ENCODE assay signal across 27 cellular contexts in the genomic region with DNA sequence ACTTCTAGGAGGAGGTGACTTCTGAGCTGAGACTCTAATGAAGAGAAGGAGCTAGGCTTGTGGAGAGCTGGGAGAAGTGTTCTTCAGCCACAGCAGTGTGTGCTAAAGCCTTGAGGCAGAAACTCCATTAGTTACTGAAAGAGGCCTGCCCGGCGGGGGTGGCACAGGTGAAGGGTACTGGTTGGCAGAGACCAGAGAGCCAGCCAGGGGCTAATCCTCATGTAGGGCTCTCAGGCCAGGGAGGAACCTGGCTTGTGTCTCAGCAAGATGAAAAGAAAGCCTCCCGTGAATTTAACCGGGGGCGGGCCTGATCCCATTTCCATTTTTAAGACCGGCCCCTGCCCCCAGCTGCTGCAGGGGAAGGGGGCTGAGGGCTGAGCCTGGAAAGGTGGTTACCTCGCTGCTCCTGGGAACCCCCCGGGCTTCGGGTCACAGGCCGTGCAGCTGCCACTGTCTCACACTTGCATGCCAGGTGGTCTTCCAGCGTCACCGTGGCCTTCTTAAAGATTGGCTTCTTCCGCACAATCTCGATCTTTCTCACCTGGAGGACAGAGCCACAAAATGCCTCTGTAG. TPM values are rescaled to one million over a fixed set of nuclear protein-coding genes. Genes with fewer than 3 reads are reported as not detected.
A peak's percentile ranks its signal among the peaks of the same experiment; 100 is the strongest.
DNase-seq lines count a peak whose midpoint lies in the region; TF ChIP-seq lines count a peak whose summit lies in the region.
"Had no signal": no experiment of that assay in that cellular context is flagged by ENCODE, and none has a peak within 500 bp of the region (broad histone marks: within the 10 kb centered on the region; RNA-seq: fewer than 3 reads in every experiment).

No MANE protein-coding gene starts in this region.

- H3K4me1 ChIP-seq in NT2/D1 (ENCODE audit: insufficient read depth, insufficient read length) (peaks cover 32% of the 10 kb centered on the region), iPS-20b (ENCODE audit: insufficient read depth, low read length) (peaks cover 29% of the 10 kb centered on the region), neuronal stem cell (ENCODE audit: control insufficient read depth in 2 of 2, insufficient read depth in 1 of 2, low read depth in 1 of 2, low read length in 2 of 2) (peaks cover 25 to 43% of the 10 kb centered on the region in 2 donors), Caco-2 (no peaks in the 10 kb centered on the region)

- intact Hi-C loops in Caco-2 (cut with micrococcal nuclease; ENCODE audit: unreplicated experiment), result no loop called here

- H3K9me3 ChIP-seq in NT2/D1 (ENCODE audit: insufficient read depth, low read length) (no peaks in the 10 kb centered on the region), iPS-20b (ENCODE audit: insufficient read depth, low read depth, low read length) (0 out of 2 replicates have a peak, but pooled peaks cover 5% of the 10 kb centered on the region), neuronal stem cell (replicated peaks in 1 of 2; ENCODE audit: control insufficient read depth in 2 of 2, insufficient read depth in 1 of 2, low read depth in 1 of 2, low read length in 2 of 2) (no peaks in the 10 kb centered on the region), Caco-2 (no peaks in the 10 kb centered on the region)
- H3K9me3 ChIP-seq: breast epithelium, left lung, Peyer's patch, transverse colon had no signal

- H3K14ac ChIP-seq in neuronal stem cell (ENCODE audit: low read length), result no peak overlapping the region

- BruUV-seq in Caco-2 (replicated peaks; lab: Mats Ljungman, UMichigan), result no TSS peak

- H3K27me3 ChIP-seq in NT2/D1 (ENCODE audit: insufficient read depth, insufficient read length) (peaks cover 46% of the 10 kb centered on the region), iPS-20b (ENCODE audit: insufficient read depth, low read length) (peaks cover 43% of the 10 kb centered on the region), neuronal stem cell (ENCODE audit: control insufficient read depth in 3 of 3, insufficient read depth in 3 of 3, low read depth in 1 of 3, low read length in 3 of 3) (peaks cover 0 to 9% (median 0%) of the 10 kb centered on the region in 3 experiments), Caco-2 (replicated peaks; ENCODE audit: control insufficient read depth, insufficient read depth, low read length) (no peaks in the 10 kb centered on the region)
- H3K27me3 ChIP-seq: breast epithelium had no signal

- peak; percentile 59 for DNase-seq in ELF-1 (ENCODE audit: low read depth, low spot score)
- DNase-seq in NT2/D1 (ENCODE audit: low read depth, low spot score), result no peak
- no peak for DNase-seq in neuronal stem cell (ENCODE audit: low spot score)
- DNase-seq in retina, result no peak
- no peak for DNase-seq in Caco-2
- no peak for DNase-seq in T1000 (lab: John Stamatoyannopoulos, UW)
- DNase-seq in activated CD4-positive, alpha-beta T cell treated with anti-CD3 and anti-CD28 coated beads, Interleukin-2, amount 10 ng/mL, durations not matched to agents 7 days and 5 days, result no peak
- DNase-seq: activated CD4-positive, alpha-beta memory T cell treated with anti-CD3 and anti-CD28 coated beads, Interleukin-2, amount 10 ng/mL, durations not matched to agents 7 days and 5 days; activated CD8-positive, alpha-beta memory T cell treated with anti-CD3 and anti-CD28 coated beads, Interleukin-2, amount 50 U/mL, for 48 hours; DMS153; effector CD8-positive, alpha-beta T cell; head of caudate nucleus; immature natural killer cell; NCI-H1105 treated with DMSO at 0.1 percent for 48 hours; NCI-H2029; NCI-H526; Peyer's patch; stimulated activated CD4-positive, alpha-beta T cell treated with anti-CD3 and anti-CD28 coated beads, Interleukin-1b, Interleukin-23, amount 100 ng/mL, for 48 hours; stimulated activated CD8-positive, alpha-beta memory T cell treated with anti-CD3 and anti-CD28 coated beads, Interleukin-4, amount 100 ng/mL, for 48 hours; T-cell; transverse colon had no signal

- no peak overlapping the region for H3K4me3 Mint-ChIP-seq in Caco-2 (ENCODE audit: unreplicated experiment)
- no peak overlapping the region for H3K4me3 Mint-ChIP-seq in activated CD4-positive, alpha-beta T cell treated with anti-CD3 and anti-CD28 coated beads, Interleukin-2, amount 10 ng/mL, durations not matched to agents 7 days and 5 days
- H3K4me3 Mint-ChIP-seq: activated CD4-positive, alpha-beta memory T cell treated with anti-CD3 and anti-CD28 coated beads, Interleukin-2, amount 10 ng/mL, durations not matched to agents 7 days and 5 days; activated naive CD4-positive, alpha-beta T cell treated with anti-CD3 and anti-CD28 coated beads, Interleukin-2, amount 50 U/mL, for 24 hours; B cell; T-cell had no signal

- H2AK5ac ChIP-seq in neuronal stem cell (ENCODE audit: low read depth, low read length), result peak overlapping the region; percentile 0

- no peaks in the 10 kb centered on the region for H3K79me1 ChIP-seq in neuronal stem cell (ENCODE audit: low read depth, low read length)

- peaks cover 17% of the 10 kb centered on the region for H3K36me3 Mint-ChIP-seq in Caco-2 (ENCODE audit: insufficient read depth, unreplicated experiment)
- H3K36me3 Mint-ChIP-seq in activated CD4-positive, alpha-beta T cell treated with anti-CD3 and anti-CD28 coated beads, Interleukin-2, amount 10 ng/mL, durations not matched to agents 7 days and 5 days (ENCODE audit: low read depth), result no peaks in the 10 kb centered on the region

- H2BK120ac ChIP-seq in neuronal stem cell (ENCODE audit: low read depth, low read length), result no peak overlapping the region

- H2BK12ac ChIP-seq in neuronal stem cell (ENCODE audit: low read length), result no peak overlapping the region

- no peak overlapping the region for H3K27ac Mint-ChIP-seq in Caco-2 (ENCODE audit: unreplicated experiment)
- no peak overlapping the region for H3K27ac Mint-ChIP-seq in activated CD4-positive, alpha-beta T cell treated with anti-CD3 and anti-CD28 coated beads, Interleukin-2, amount 10 ng/mL, durations not matched to agents 7 days and 5 days
- H3K27ac Mint-ChIP-seq: activated CD4-positive, alpha-beta memory T cell treated with anti-CD3 and anti-CD28 coated beads, Interleukin-2, amount 10 ng/mL, durations not matched to agents 7 days and 5 days; activated naive CD4-positive, alpha-beta T cell treated with anti-CD3 and anti-CD28 coated beads, Interleukin-2, amount 50 U/mL, for 24 hours; B cell had no signal

- no peaks in the 10 kb centered on the region for H3K27me3 Mint-ChIP-seq in Caco-2 (ENCODE audit: insufficient read depth, unreplicated experiment)
- peaks cover 38% of the 10 kb centered on the region for H3K27me3 Mint-ChIP-seq in activated CD4-positive, alpha-beta T cell treated with anti-CD3 and anti-CD28 coated beads, Interleukin-2, amount 10 ng/mL, durations not matched to agents 7 days and 5 days
- H3K27me3 Mint-ChIP-seq: activated naive CD4-positive, alpha-beta T cell treated with anti-CD3 and anti-CD28 coated beads, Interleukin-2, amount 50 U/mL, for 24 hours had no signal

- H2BK5ac ChIP-seq in neuronal stem cell (ENCODE audit: low read length), result no peak overlapping the region

- H3K9me3 Mint-ChIP-seq in Caco-2 (ENCODE audit: unreplicated experiment), result no peaks in the 10 kb centered on the region
- H3K9me3 Mint-ChIP-seq in activated CD4-positive, alpha-beta T cell treated with anti-CD3 and anti-CD28 coated beads, Interleukin-2, amount 10 ng/mL, durations not matched to agents 7 days and 5 days, result no peaks in the 10 kb centered on the region
- H3K9me3 Mint-ChIP-seq: activated CD4-positive, alpha-beta memory T cell treated with anti-CD3 and anti-CD28 coated beads, Interleukin-2, amount 10 ng/mL, durations not matched to agents 7 days and 5 days; activated naive CD4-positive, alpha-beta T cell treated with anti-CD3 and anti-CD28 coated beads, Interleukin-2, amount 50 U/mL, for 24 hours; immature natural killer cell; T-cell had no signal

- H3K4me2 ChIP-seq in neuronal stem cell (ENCODE audit: insufficient read depth, low read length, poor library complexity, severe bottlenecking), result no peak overlapping the region

- H3K36me3 ChIP-seq in NT2/D1 (ENCODE audit: insufficient read depth, insufficient read length, low read length), result peaks cover 22% of the 10 kb centered on the region
- no peaks in the 10 kb centered on the region for H3K36me3 ChIP-seq in iPS-20b (ENCODE audit: insufficient read depth, low read depth, low read length)
- H3K36me3 ChIP-seq in neuronal stem cell (replicated peaks in 1 of 2; ENCODE audit: control insufficient read depth in 2 of 2, insufficient read depth in 2 of 2, low read length in 2 of 2), result peaks cover 0 to 20% of the 10 kb centered on the region in 2 donors
- 0 out of 2 replicates have a peak, but pooled peaks cover 1% of the 10 kb centered on the region for H3K36me3 ChIP-seq in Caco-2 (ENCODE audit: control insufficient read depth, insufficient read depth, low read length)
- H3K36me3 ChIP-seq: breast epithelium, Peyer's patch, transverse colon had no signal

- H4K91ac ChIP-seq in neuronal stem cell (ENCODE audit: low read depth, low read length, poor library complexity), result no peak overlapping the region

- H3K27ac ChIP-seq in iPS-20b (ENCODE audit: low read length) (no peak overlapping the region), neuronal stem cell (replicated peaks; ENCODE audit: low read length) (no peak overlapping the region)

- H2AFZ ChIP-seq in neuronal stem cell (ENCODE audit: low read length), result no peak overlapping the region

- no peak overlapping the region for H2BK15ac ChIP-seq in neuronal stem cell (ENCODE audit: low read length)

- H3K4me1 Mint-ChIP-seq in Caco-2 (ENCODE audit: low read depth, unreplicated experiment), result no peaks in the 10 kb centered on the region
- no peaks in the 10 kb centered on the region for H3K4me1 Mint-ChIP-seq in activated CD4-positive, alpha-beta T cell treated with anti-CD3 and anti-CD28 coated beads, Interleukin-2, amount 10 ng/mL, durations not matched to agents 7 days and 5 days
- H3K4me1 Mint-ChIP-seq: activated CD4-positive, alpha-beta memory T cell treated with anti-CD3 and anti-CD28 coated beads, Interleukin-2, amount 10 ng/mL, durations not matched to agents 7 days and 5 days had no signal

- no peak for TF ChIP-seq CTCF in Caco-2 (IDR thresholded peaks at IDR 0.05; ENCODE audit: insufficient read depth in 1 of 2, low read depth in 1 of 2, low read length in 1 of 2, severe bottlenecking in 1 of 2, unreplicated experiment in 1 of 2)

- no CpG with 5 or more reads among the region's 14 CpGs for whole genome bisulfite sequencing in neuronal stem cell (ENCODE audit: extremely low coverage in 2 of 2, insufficient read length in 2 of 2, insufficient replicate concordance in 1 of 2), 2 donors

- H3K9ac ChIP-seq in NT2/D1 (ENCODE audit: insufficient read length, low read depth) (peak overlapping the region; percentile 32), iPS-20b (ENCODE audit: low read depth, low read length) (peak overlapping the region; percentile 54; the same call in 1 of the 2 replicates), neuronal stem cell (ENCODE audit: low read depth, low read length, poor library complexity) (no peak overlapping the region)

- CTCF ChIA-PET in Caco-2 (lab: Charles Lee), result interaction anchor here (0.6 kb wide), 1 partner anchor 15 kb away, joined by 3 read pairs; no protein-coding TSS in a partner anchor
- CTCF ChIA-PET in activated CD4-positive, alpha-beta T cell treated with anti-CD3 and anti-CD28 coated beads, Interleukin-2, amount 10 ng/mL, durations not matched to agents 7 days and 5 days (lab: Charles Lee), result interaction anchor here (2.3 kb wide), 1 partner anchor 15 kb away, joined by 6 read pairs; no protein-coding TSS in a partner anchor

- no peak overlapping the region for H4K8ac ChIP-seq in neuronal stem cell (ENCODE audit: low read depth, low read length)

- H3K4me3 ChIP-seq in NT2/D1 (ENCODE audit: insufficient read length, low read depth) (peak overlapping the region; percentile 2), iPS-20b (ENCODE audit: low read length) (peak overlapping the region; percentile 35; the same call in 1 of the 2 replicates), neuronal stem cell (ENCODE audit: low read length in 2 of 2) (no peak overlapping the region), Caco-2 (ENCODE audit: low read depth, low read length) (no peak overlapping the region)
- H3K4me3 ChIP-seq: breast epithelium, left lung, Peyer's patch, skin epidermis, transverse colon had no signal

- POLR2A ChIA-PET in Caco-2 (lab: Charles Lee), result no interaction called here
- POLR2A ChIA-PET in activated CD4-positive, alpha-beta T cell treated with anti-CD3 and anti-CD28 coated beads, Interleukin-2, amount 10 ng/mL, durations not matched to agents 7 days and 5 days (lab: Charles Lee), result no interaction called here

- H3K4ac ChIP-seq in neuronal stem cell (ENCODE audit: low read length), result no peak overlapping the region

- H3K23ac ChIP-seq in neuronal stem cell (ENCODE audit: low read depth, low read length, poor library complexity), result no peak overlapping the region

- H3K18ac ChIP-seq in neuronal stem cell (ENCODE audit: low read length), result no peak overlapping the region

RNA-seq across cellular contexts. Expression of a gene that starts 15.0 kb away (rescaled TPM):
- 2.6 TPM for polyA plus RNA-seq in neuronal stem cell (2013, experiment 1 of 2)
- polyA plus RNA-seq in neuronal stem cell (2013, experiment 2 of 2), result 2.8 TPM
- total RNA-seq in Caco-2 (2022), result 7.2 and 8.3 TPM in 2 replicates
- total RNA-seq in activated CD4-positive, alpha-beta T cell treated with anti-CD3 and anti-CD28 coated beads, Interleukin-2, amount 10 ng/mL, durations not matched to agents 7 days and 5 days, result 1 to 10 TPM in 1 of 2 experiments, under 1 TPM in 1; 0.89 to 1.1 TPM
- total RNA-seq: B cell had no signal

Comparison
In these comparisons a context has a peak if more than half of its experiments do, and no peak if none do; other contexts are left out.
1. H3K4me3 ChIP-seq: peak in NT2/D1 (single experiment) and iPS-20b (single experiment); none in neuronal stem cell (0 of 2) and Caco-2 (single experiment).